ENCODE assay signal across 8 cellular contexts in genomic region chr1:246564839-246565750, GRCh38. TPM values are rescaled to one million over a fixed set of nuclear protein-coding genes. Genes with fewer than 3 reads are reported as not detected.
DNase-seq lines count a peak whose midpoint lies in the region; ATAC-seq lines count a peak whose summit lies in the region.

No MANE protein-coding gene starts in this region.

- H3K9ac ChIP-seq in iPS-18a (ENCODE audit: low read length): peak overlapping the region; percentile 80
- peak overlapping the region; percentile 50 to 98 (median 95) for H3K9ac ChIP-seq in subcutaneous abdominal adipose tissue (ENCODE audit: low read length in 5 of 5)

- H3K27me3 Mint-ChIP-seq in activated CD4-positive, alpha-beta T cell treated with anti-CD3 and anti-CD28 coated beads, Interleukin-2, amount 10 ng/mL, durations not matched to agents 24 days and 14 days: no peaks in the 10 kb centered on the region
- no peaks in the 10 kb centered on the region for H3K27me3 Mint-ChIP-seq in activated CD4-positive, alpha-beta memory T cell treated with anti-CD3 and anti-CD28 coated beads, Interleukin-2, amount 10 ng/mL, durations not matched to agents 7 days and 5 days

- intact Hi-C loops in activated CD4-positive, alpha-beta T cell treated with anti-CD3 and anti-CD28 coated beads, Interleukin-2, amount 10 ng/mL, durations not matched to agents 24 days and 14 days (cut with micrococcal nuclease): loop anchor here (5.0 kb wide), 2 partner anchors 37 to 767 kb away; partner anchors contain the start of gene ZNF496

- H3K27ac Mint-ChIP-seq in activated CD4-positive, alpha-beta T cell treated with anti-CD3 and anti-CD28 coated beads, Interleukin-2, amount 10 ng/mL, durations not matched to agents 24 days and 14 days: peak overlapping the region; percentile 99
- peak overlapping the region; percentile 94 for H3K27ac Mint-ChIP-seq in activated CD4-positive, alpha-beta memory T cell treated with anti-CD3 and anti-CD28 coated beads, Interleukin-2, amount 10 ng/mL, durations not matched to agents 7 days and 5 days

- no peak for DNase-seq in activated CD4-positive, alpha-beta T cell treated with anti-CD3 and anti-CD28 coated beads, Interleukin-2, amount 10 ng/mL, durations not matched to agents 24 days and 14 days
- no peak for DNase-seq in activated CD4-positive, alpha-beta T cell treated with anti-CD3 and anti-CD28 coated beads, Interleukin-2, amount 50 U/mL, for 4 hours
- DNase-seq in activated CD4-positive, alpha-beta memory T cell treated with anti-CD3 and anti-CD28 coated beads, Interleukin-2, amount 10 ng/mL, durations not matched to agents 7 days and 5 days: no peak
- DNase-seq in GM19238 (ENCODE audit: insufficient read length, low spot score): no peak

- peaks cover 29% of the 10 kb centered on the region for H3K4me1 Mint-ChIP-seq in activated CD4-positive, alpha-beta T cell treated with anti-CD3 and anti-CD28 coated beads, Interleukin-2, amount 10 ng/mL, durations not matched to agents 24 days and 14 days
- H3K4me1 Mint-ChIP-seq in activated CD4-positive, alpha-beta memory T cell treated with anti-CD3 and anti-CD28 coated beads, Interleukin-2, amount 10 ng/mL, durations not matched to agents 7 days and 5 days: peaks cover 36% of the 10 kb centered on the region

- H3K27ac ChIP-seq in iPS-18a (ENCODE audit: low read length) (no peak overlapping the region), subcutaneous abdominal adipose tissue (ENCODE audit: low read depth, low read length) (peak overlapping the region; percentile 97)

- H3K9me3 Mint-ChIP-seq in activated CD4-positive, alpha-beta T cell treated with anti-CD3 and anti-CD28 coated beads, Interleukin-2, amount 10 ng/mL, durations not matched to agents 24 days and 14 days: no peaks in the 10 kb centered on the region
- H3K9me3 Mint-ChIP-seq in activated CD4-positive, alpha-beta memory T cell treated with anti-CD3 and anti-CD28 coated beads, Interleukin-2, amount 10 ng/mL, durations not matched to agents 7 days and 5 days: no peaks in the 10 kb centered on the region

- peak overlapping the region; percentile 100 for H3K4me3 Mint-ChIP-seq in activated CD4-positive, alpha-beta T cell treated with anti-CD3 and anti-CD28 coated beads, Interleukin-2, amount 10 ng/mL, durations not matched to agents 24 days and 14 days
- H3K4me3 Mint-ChIP-seq in activated CD4-positive, alpha-beta memory T cell treated with anti-CD3 and anti-CD28 coated beads, Interleukin-2, amount 10 ng/mL, durations not matched to agents 7 days and 5 days: peak overlapping the region; percentile 92

- POLR2A ChIA-PET in activated CD4-positive, alpha-beta memory T cell treated with anti-CD3 and anti-CD28 coated beads, Interleukin-2, amount 10 ng/mL, durations not matched to agents 7 days and 5 days (lab: Charles Lee): interaction anchor here (0.9 to 2.2 kb wide), 8 partner anchors 18 to 645 kb away, joined by 3 to 7 read pairs (median 5); partner anchors contain the start of gene SMYD3

- H3K9me3 ChIP-seq in iPS-18a (ENCODE audit: control insufficient read depth, low read depth, low read length) (no peaks in the 10 kb centered on the region), subcutaneous abdominal adipose tissue (ENCODE audit: control insufficient read depth in 5 of 5, low read length in 5 of 5) (no peaks in the 10 kb centered on the region)

- H3K36me3 Mint-ChIP-seq in activated CD4-positive, alpha-beta T cell treated with anti-CD3 and anti-CD28 coated beads, Interleukin-2, amount 10 ng/mL, durations not matched to agents 24 days and 14 days (ENCODE audit: low read depth): peaks cover 32% of the 10 kb centered on the region
- H3K36me3 Mint-ChIP-seq in activated CD4-positive, alpha-beta memory T cell treated with anti-CD3 and anti-CD28 coated beads, Interleukin-2, amount 10 ng/mL, durations not matched to agents 7 days and 5 days (ENCODE audit: low read depth): peaks cover 9% of the 10 kb centered on the region

- H3K27me3 ChIP-seq in iPS-18a (ENCODE audit: control insufficient read depth, insufficient read depth, low read length) (no peaks in the 10 kb centered on the region), subcutaneous abdominal adipose tissue (ENCODE audit: control insufficient read depth in 5 of 5, insufficient read depth in 4 of 5, low read length in 5 of 5) (no peaks in the 10 kb centered on the region)

- CTCF ChIA-PET in activated CD4-positive, alpha-beta memory T cell treated with anti-CD3 and anti-CD28 coated beads, Interleukin-2, amount 10 ng/mL, durations not matched to agents 7 days and 5 days (lab: Charles Lee): interaction anchor here (0.8 to 1.4 kb wide), 2 partner anchors 67 to 79 kb away, joined by 3 read pairs; no protein-coding TSS in a partner anchor

- ATAC-seq in esophagus mucosa: no peak
- ATAC-seq in GM21717 (IDR thresholded peaks at IDR 0.05; ENCODE audit: unreplicated experiment): no peak

- peak overlapping the region; percentile 96 for H3K4me3 ChIP-seq in iPS-18a (ENCODE audit: low read length)
- H3K4me3 ChIP-seq in subcutaneous abdominal adipose tissue (ENCODE audit: low read depth in 1 of 5, low read length in 5 of 5): peak overlapping the region; percentile 90 to 98 (median 98)

- H3K4me1 ChIP-seq in iPS-18a (ENCODE audit: control insufficient read depth, low read depth, low read length): peaks cover 7% of the 10 kb centered on the region
- H3K4me1 ChIP-seq in subcutaneous abdominal adipose tissue (ENCODE audit: control insufficient read depth in 5 of 5, insufficient read depth in 5 of 5, low read length in 5 of 5): peaks cover 4 to 49% (median 35%) of the 10 kb centered on the region in 5 donors

- peaks cover 5% of the 10 kb centered on the region for H3K36me3 ChIP-seq in iPS-18a (ENCODE audit: control insufficient read depth, low read depth, low read length)
- peaks cover 0 to 15% (median 5%) of the 10 kb centered on the region in 5 donors for H3K36me3 ChIP-seq in subcutaneous abdominal adipose tissue (ENCODE audit: control insufficient read depth in 5 of 5, insufficient read depth in 5 of 5, low read length in 5 of 5)

RNA-seq across cellular contexts. Expression of gene TFB2M, which starts 1.0 kb away (rescaled TPM):
- total RNA-seq in activated CD4-positive, alpha-beta T cell treated with anti-CD3 and anti-CD28 coated beads, Interleukin-2, amount 10 ng/mL, durations not matched to agents 24 days and 14 days: 24.3 and 26.5 TPM in 2 replicates
- total RNA-seq in activated CD4-positive, alpha-beta memory T cell treated with anti-CD3 and anti-CD28 coated beads, Interleukin-2, amount 10 ng/mL, durations not matched to agents 7 days and 5 days: 1 to 10 TPM; 7.4 to 9.0 TPM
- total RNA-seq in esophagus mucosa: 8.2 TPM

RNA-seq across cellular contexts. Expression of gene CNST, which starts 1.2 kb away (rescaled TPM):
- 26.4 and 28.5 TPM in 2 replicates for total RNA-seq in activated CD4-positive, alpha-beta T cell treated with anti-CD3 and anti-CD28 coated beads, Interleukin-2, amount 10 ng/mL, durations not matched to agents 24 days and 14 days
- total RNA-seq in activated CD4-positive, alpha-beta memory T cell treated with anti-CD3 and anti-CD28 coated beads, Interleukin-2, amount 10 ng/mL, durations not matched to agents 7 days and 5 days: 10 to 100 TPM; 36.2 to 39.3 TPM
- 13.5 TPM for total RNA-seq in esophagus mucosa

RNA-seq across cellular contexts. Expression of gene SMYD3, which starts 58.0 kb away (rescaled TPM):
- total RNA-seq in activated CD4-positive, alpha-beta T cell treated with anti-CD3 and anti-CD28 coated beads, Interleukin-2, amount 10 ng/mL, durations not matched to agents 24 days and 14 days: 23.9 and 24.4 TPM in 2 replicates
- 10 to 100 TPM; 15.5 to 18.7 TPM for total RNA-seq in activated CD4-positive, alpha-beta memory T cell treated with anti-CD3 and anti-CD28 coated beads, Interleukin-2, amount 10 ng/mL, durations not matched to agents 7 days and 5 days
- total RNA-seq in esophagus mucosa: 6.9 TPM
